26 cellular contexts compared by ENCODE assay signal in the genomic region with DNA sequence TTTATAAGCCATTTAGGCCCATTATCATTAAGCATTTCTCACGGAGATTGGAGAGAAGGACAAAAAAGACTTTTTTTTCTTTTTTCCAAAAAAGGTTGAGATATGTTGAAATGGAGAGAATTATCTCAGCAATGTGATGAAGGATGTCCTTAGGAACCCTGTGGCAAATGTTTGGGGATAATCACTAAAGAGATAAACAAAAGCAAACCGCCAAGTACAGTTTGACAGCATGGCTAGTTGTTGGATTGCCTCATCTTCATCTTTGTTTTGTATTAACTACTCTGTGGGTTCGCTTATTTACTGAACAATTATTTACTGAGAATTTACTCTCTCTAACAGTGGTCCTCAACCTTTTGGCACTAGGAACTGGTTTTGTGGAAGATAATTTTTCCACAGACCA.
"Had no signal": no experiment of that assay in that cellular context is flagged by ENCODE, and none has a peak within 500 bp of the region (broad histone marks: within the 10 kb centered on the region; RNA-seq: fewer than 3 reads in every experiment).

No MANE protein-coding gene starts in this region.

- H3K36me3 Mint-ChIP-seq: natural killer cell had no signal

- ATAC-seq: left lung; natural killer cell; pancreas; sciatic nerve; stimulated activated memory B cell treated with anti-CD40 and anti-IgM and Interleukin-4, amounts not matched to agents 10 μg/mL and 1 μg/mL and 100 μg/mL, for 72 hours had no signal

- H3K27me3 ChIP-seq: esophagus muscularis mucosa, foreskin keratinocyte, left lung, neutrophil, pancreas, testis, upper lobe of left lung had no signal

- H3K4me3 Mint-ChIP-seq: activated naive CD8-positive, alpha-beta T cell treated with anti-CD3 and anti-CD28 coated beads for 36 hours; brain; natural killer cell; stimulated activated memory B cell treated with anti-CD40 and anti-IgM and Interleukin-4, amounts not matched to agents 10 μg/mL and 1 μg/mL and 100 μg/mL, for 72 hours had no signal

- H3K4me3 ChIP-seq: coronary artery, esophagus muscularis mucosa, left lung, pancreas, testis, upper lobe of left lung had no signal

- DNase-seq: activated CD4-positive, alpha-beta T cell treated with anti-CD3 and anti-CD28 coated beads for 1 hour; activated CD4-positive, alpha-beta T cell treated with anti-CD3 and anti-CD28 coated beads, Interleukin-2, amount 50 U/mL, for 48 hours; activated naive CD4-positive, alpha-beta T cell; activated naive CD8-positive, alpha-beta T cell treated with anti-CD3 and anti-CD28 coated beads for 36 hours; amygdala; central memory CD4-positive, alpha-beta T cell; effector CD8-positive, alpha-beta T cell; glutamatergic neuron; hippocampal formation; kidney; left lung; natural killer cell; pancreas; stimulated activated CD4-positive, alpha-beta T cell treated with anti-CD3 and anti-CD28 coated beads, Interleukin-4, amount 100 ng/mL, for 4 hours; SW 1271; T-helper 2 cell; testis; upper lobe of left lung; WERI-Rb-1 had no signal

- H3K27me3 Mint-ChIP-seq: activated naive CD8-positive, alpha-beta T cell treated with anti-CD3 and anti-CD28 coated beads for 36 hours; brain; stimulated activated memory B cell treated with anti-CD40 and anti-IgM and Interleukin-4, amounts not matched to agents 10 μg/mL and 1 μg/mL and 100 μg/mL, for 72 hours had no signal

- FAIRE-seq: kidney, pancreas had no signal

- H3K4me1 ChIP-seq: esophagus muscularis mucosa, left lung, testis, upper lobe of left lung had no signal

- H3K9me3 ChIP-seq: esophagus muscularis mucosa, left lung, neutrophil, pancreas, testis, upper lobe of left lung had no signal

- H3K4me1 Mint-ChIP-seq: activated naive CD8-positive, alpha-beta T cell treated with anti-CD3 and anti-CD28 coated beads for 36 hours; natural killer cell; stimulated activated memory B cell treated with anti-CD40 and anti-IgM and Interleukin-4, amounts not matched to agents 10 μg/mL and 1 μg/mL and 100 μg/mL, for 72 hours had no signal

- H3K27ac ChIP-seq: coronary artery, esophagus muscularis mucosa, foreskin keratinocyte, left lung, neutrophil, pancreas, testis, upper lobe of left lung, WERI-Rb-1 had no signal

- H3K9me3 Mint-ChIP-seq: activated naive CD8-positive, alpha-beta T cell treated with anti-CD3 and anti-CD28 coated beads for 36 hours; brain; natural killer cell; stimulated activated memory B cell treated with anti-CD40 and anti-IgM and Interleukin-4, amounts not matched to agents 10 μg/mL and 1 μg/mL and 100 μg/mL, for 72 hours had no signal

- H3K36me3 ChIP-seq: pancreas had no signal

- H3K27ac Mint-ChIP-seq: activated naive CD8-positive, alpha-beta T cell treated with anti-CD3 and anti-CD28 coated beads for 36 hours; natural killer cell; stimulated activated memory B cell treated with anti-CD40 and anti-IgM and Interleukin-4, amounts not matched to agents 10 μg/mL and 1 μg/mL and 100 μg/mL, for 72 hours had no signal
